In genomic region chr13:41577437-41577836, GRCh38 we compare ENCODE assay signal across 9 cellular contexts.
DNase-seq lines count a peak whose midpoint lies in the region; FAIRE-seq and TF ChIP-seq lines count a peak whose summit lies in the region.
"Had no signal": no experiment of that assay in that cellular context is flagged by ENCODE, and none has a peak within 500 bp of the region (broad histone marks: within the 10 kb centered on the region; RNA-seq: fewer than 3 reads in every experiment).

No MANE protein-coding gene starts in this region.

- H3K27ac ChIP-seq in endothelial cell of umbilical vein (ENCODE audit: insufficient read depth, low read depth, low read length) (no peak overlapping the region), mesenchymal stem cell (ENCODE audit: low read length, poor library complexity, severe bottlenecking) (no peak overlapping the region), SK-N-SH (ENCODE audit: low read depth in 2 of 2, low read length in 1 of 2) (no peak overlapping the region), SJCRH30 (no peak overlapping the region)

- no peak overlapping the region for H2BK12ac ChIP-seq in mesenchymal stem cell (ENCODE audit: low read length in 2 of 2)

- H3K79me2 ChIP-seq in endothelial cell of umbilical vein (ENCODE audit: control insufficient read depth, insufficient read depth, low read length) = no peaks in the 10 kb centered on the region
- no peaks in the 10 kb centered on the region for H3K79me2 ChIP-seq in SK-N-SH (ENCODE audit: insufficient read depth)

- 79% methylated on average over 4 of the region's 4 CpGs for WGBS in mesenchymal stem cell
- WGBS in SK-N-SH (ENCODE audit: low lambda C conversion rate) = 90% methylated on average over 4 of the region's 4 CpGs

- H3K4me2 ChIP-seq in endothelial cell of umbilical vein (ENCODE audit: insufficient read depth, low read length) (no peak overlapping the region), mesenchymal stem cell (ENCODE audit: low read length, poor library complexity, severe bottlenecking) (no peak overlapping the region), SK-N-SH (no peak overlapping the region)

- H3K9ac ChIP-seq in endothelial cell of umbilical vein (replicated peaks; ENCODE audit: extremely low read depth, insufficient read depth, low read length) (no peak overlapping the region), mesenchymal stem cell (ENCODE audit: low read length) (peak overlapping the region; percentile 57), SK-N-SH (no peak overlapping the region)

- H3K9me1 ChIP-seq in endothelial cell of umbilical vein (replicated peaks; ENCODE audit: control insufficient read depth, extremely low read depth, insufficient read depth, low read length) = no peaks in the 10 kb centered on the region

- POLR2A ChIA-PET in endothelial cell of umbilical vein (lab: Charles Lee) (no interaction called here), SK-N-SH (lab: Yijun Ruan, JAX) (no interaction called here)

- no peak overlapping the region for H4K8ac ChIP-seq in mesenchymal stem cell (ENCODE audit: low read length)

- H3K18ac ChIP-seq in mesenchymal stem cell (ENCODE audit: low read depth in 1 of 2, low read length in 2 of 2) = no peak overlapping the region

- DNase-seq in AG09309 (ENCODE audit: low read depth) (peak; percentile 37), H4 (ENCODE audit: low spot score) (peak; percentile 16), endothelial cell of umbilical vein (ENCODE audit: low read depth, low spot score) (no peak), mesenchymal stem cell (peak; percentile 45), SK-N-SH (no peak), globus pallidus (ENCODE audit: low spot score) (no peak), SJCRH30 (no peak), RKO (ENCODE audit: low spot score) (no peak)
- DNase-seq: CD4-positive, alpha-beta T cell had no signal

- no peak for TF ChIP-seq EP300 in SK-N-SH (IDR thresholded peaks at IDR 0.05; ENCODE audit: borderline replicate concordance in 1 of 2, low read depth in 1 of 2, low read length in 1 of 2)

- no peak for TF ChIP-seq RAD21 in SK-N-SH (IDR thresholded peaks at IDR 0.05; ENCODE audit: low read length)

- no peaks in the 10 kb centered on the region for H3K79me1 ChIP-seq in mesenchymal stem cell (replicated peaks; ENCODE audit: low read length, poor library complexity, severe bottlenecking)

- H4K91ac ChIP-seq in mesenchymal stem cell (ENCODE audit: low read length) = no peak overlapping the region

- H3K4me1 ChIP-seq in endothelial cell of umbilical vein (ENCODE audit: control insufficient read depth, extremely low read depth, insufficient read depth, low read length) (no peaks in the 10 kb centered on the region), mesenchymal stem cell (ENCODE audit: control insufficient read depth, insufficient read depth, low read depth, low read length) (peaks cover 1% of the 10 kb centered on the region), SK-N-SH (ENCODE audit: control insufficient read depth in 1 of 2, insufficient read depth in 2 of 2, low read depth in 1 of 2, low read length in 1 of 2) (no peaks in the 10 kb centered on the region), SJCRH30 (no peaks in the 10 kb centered on the region)

- H3F3A ChIP-seq in SK-N-SH (replicated peaks; ENCODE audit: insufficient read depth) = no peaks in the 10 kb centered on the region

- H2BK120ac ChIP-seq in mesenchymal stem cell (ENCODE audit: low read depth, low read length) = no peak overlapping the region

- no peak overlapping the region for H3K14ac ChIP-seq in mesenchymal stem cell (ENCODE audit: low read length in 2 of 2)

- CTCF ChIA-PET in endothelial cell of umbilical vein (lab: Charles Lee) (interaction anchor here (0.8 to 2.1 kb wide), 4 partner anchors 12 to 75 kb away, joined by 3 to 9 read pairs (median 3); no protein-coding TSS in a partner anchor), SK-N-SH (lab: Yijun Ruan, JAX) (no interaction called here)

- H2AFZ ChIP-seq in endothelial cell of umbilical vein (ENCODE audit: low read depth, low read length) (no peak overlapping the region), mesenchymal stem cell (ENCODE audit: low read depth, low read length) (no peak overlapping the region), SK-N-SH (ENCODE audit: low read depth) (no peak overlapping the region)

- H3K9me3 ChIP-seq in endothelial cell of umbilical vein (replicated peaks; ENCODE audit: control insufficient read depth, insufficient read depth, low read length) (no peaks in the 10 kb centered on the region), mesenchymal stem cell (ENCODE audit: control insufficient read depth, low read length) (no peaks in the 10 kb centered on the region), SK-N-SH (no peaks in the 10 kb centered on the region), SJCRH30 (replicated peaks) (no peaks in the 10 kb centered on the region)

- no peaks in the 10 kb centered on the region for H3K9me2 ChIP-seq in SK-N-SH

- H2BK5ac ChIP-seq in mesenchymal stem cell (ENCODE audit: low read depth, low read length, poor library complexity, severe bottlenecking) = no peak overlapping the region

- H2BK15ac ChIP-seq in mesenchymal stem cell (ENCODE audit: low read depth, poor library complexity, severe bottlenecking) = no peak overlapping the region

- dilution Hi-C loops in endothelial cell of umbilical vein (cut with MboI; ENCODE audit: extremely low pct_ligation_motif_present, low sequenced_read_pairs) = no loop called here

- no peak overlapping the region for H3K23ac ChIP-seq in mesenchymal stem cell (ENCODE audit: low read length in 2 of 2)

- H4K20me1 ChIP-seq in endothelial cell of umbilical vein (replicated peaks; ENCODE audit: control insufficient read depth, extremely low read depth, insufficient read depth, low read length) = no peaks in the 10 kb centered on the region
- no peaks in the 10 kb centered on the region for H4K20me1 ChIP-seq in SK-N-SH (ENCODE audit: insufficient read depth)

- no peak overlapping the region for H3K4ac ChIP-seq in mesenchymal stem cell (ENCODE audit: low read depth in 1 of 2, low read length in 2 of 2)

- FAIRE-seq in endothelial cell of umbilical vein (lab: Jason Lieb, UNC) = peak; percentile 62

- TF ChIP-seq POLR2A in endothelial cell of umbilical vein (IDR thresholded peaks at IDR 0.05; ENCODE audit: low read depth, low read length) = no peak

- H3K27me3 ChIP-seq in endothelial cell of umbilical vein (ENCODE audit: control insufficient read depth in 2 of 2, insufficient read depth in 2 of 2, low read length in 2 of 2) (no peaks in the 10 kb centered on the region), mesenchymal stem cell (ENCODE audit: control insufficient read depth in 1 of 2, insufficient read depth in 1 of 2, low read length in 2 of 2) (no peaks in the 10 kb centered on the region), SK-N-SH (ENCODE audit: insufficient read depth) (no peaks in the 10 kb centered on the region), SJCRH30 (no peaks in the 10 kb centered on the region)

- TF ChIP-seq CTCF in AG09309 (IDR thresholded peaks at IDR 0.05; ENCODE audit: control insufficient read depth, insufficient read depth, low read depth, low read length, missing control alignments) (no peak), endothelial cell of umbilical vein (IDR thresholded peaks at IDR 0.05; ENCODE audit: extremely low read depth in 1 of 2, insufficient read depth in 1 of 2, low read depth in 1 of 2, low read length in 2 of 2) (no peak), SK-N-SH (IDR thresholded peaks at IDR 0.05) (no peak)

- H3K4me3 ChIP-seq in AG09309 (ENCODE audit: control insufficient read depth, low read depth, low read length) (no peak overlapping the region), endothelial cell of umbilical vein (replicated peaks in 1 of 3; ENCODE audit: insufficient read depth in 1 of 3, low read depth in 1 of 3, low read length in 3 of 3) (no peak overlapping the region), mesenchymal stem cell (ENCODE audit: insufficient read depth in 1 of 2, low read depth in 1 of 2, low read length in 2 of 2) (peak overlapping the region in 1 of 2 experiments; percentile 45), SK-N-SH (ENCODE audit: low read depth in 2 of 2, low read length in 1 of 2) (no peak overlapping the region), SJCRH30 (no peak overlapping the region)

- BruUV-seq in endothelial cell of umbilical vein (replicated peaks; lab: Mats Ljungman, UMichigan) = no TSS peak

- H2AK5ac ChIP-seq in mesenchymal stem cell (ENCODE audit: low read length, severe bottlenecking) = no peak overlapping the region

- intact Hi-C loops in endothelial cell of umbilical vein (cut with micrococcal nuclease) = no loop called here

- H3K36me3 ChIP-seq in endothelial cell of umbilical vein (ENCODE audit: control insufficient read depth in 2 of 2, extremely low read depth in 1 of 2, insufficient read depth in 2 of 2, low read length in 2 of 2) = no peaks in the 10 kb centered on the region
- H3K36me3 ChIP-seq in mesenchymal stem cell (ENCODE audit: control insufficient read depth in 1 of 2, insufficient read depth in 2 of 2, low read depth in 1 of 2, low read length in 2 of 2) = peaks cover 3 to 14% of the 10 kb centered on the region in 2 experiments
- H3K36me3 ChIP-seq in SK-N-SH (replicated peaks in 1 of 2; ENCODE audit: control insufficient read depth in 1 of 2, insufficient read depth in 2 of 2, low read length in 1 of 2) = peaks cover 0 to 3% of the 10 kb centered on the region in 2 experiments
- H3K36me3 ChIP-seq in SJCRH30 = peaks cover 6% of the 10 kb centered on the region; the same call in 1 of the 2 replicates

TF ChIP-seq in endothelial cell of umbilical vein, 7 proteins besides CTCF, POLR2A, EP300 and RAD21 (continues in another document):
- TF ChIP-seq POLR2AphosphoS5 (IDR thresholded peaks at IDR 0.05; ENCODE audit: insufficient read depth, low read depth, low read length) (no peak), MYC (IDR thresholded peaks at IDR 0.05; ENCODE audit: low read depth, low read length) (no peak), JUN (IDR thresholded peaks at IDR 0.05; ENCODE audit: borderline replicate concordance, insufficient read depth, insufficient read length, low read depth) (no peak), EZH2 (IDR thresholded peaks at IDR 0.05; ENCODE audit: borderline replicate concordance, low read depth, low read length, severe bottlenecking) (no peak)

TF ChIP-seq in SK-N-SH, 30 proteins besides CTCF, POLR2A, EP300 and RAD21:
- no peak for TF ChIP-seq JUND (IDR thresholded peaks at IDR 0.05)
TF ChIP-seq in SK-N-SH: peak in this region for 0.

Comparison
In these comparisons a context has a peak if more than half of its experiments do, and no peak if none do; other contexts are left out.
1. DNase-seq: peak in AG09309 (single experiment), H4 (single experiment) and mesenchymal stem cell (single experiment); none in endothelial cell of umbilical vein (single experiment), SK-N-SH (single experiment), globus pallidus (single experiment), SJCRH30 (0 of 2) and RKO (single experiment).